ENCODE assay signal across 16 cellular contexts in the genomic region with DNA sequence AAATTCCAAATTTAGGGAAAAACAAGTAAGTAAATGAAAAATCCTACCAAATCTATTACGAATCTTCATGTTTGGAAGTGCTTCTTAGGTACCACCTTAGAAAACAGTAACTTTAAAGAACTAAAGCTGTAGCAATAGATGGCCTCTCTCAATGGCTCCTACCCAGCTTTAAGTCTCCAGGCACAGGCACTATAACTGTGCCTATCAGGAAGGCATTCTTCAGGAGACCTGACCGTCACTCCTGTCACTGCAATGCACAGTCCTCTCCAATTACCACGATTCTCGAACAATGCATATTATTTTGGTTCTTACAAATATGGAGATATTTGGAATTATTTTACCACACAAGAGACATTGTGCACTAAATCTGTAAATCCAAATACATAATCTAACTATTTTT. TPM values are rescaled to one million over a fixed set of nuclear protein-coding genes. Genes with fewer than 3 reads are reported as not detected.
"Had no signal": no experiment of that assay in that cellular context is flagged by ENCODE, and none has a peak within 500 bp of the region (broad histone marks: within the 10 kb centered on the region; RNA-seq: fewer than 3 reads in every experiment).

No MANE protein-coding gene starts in this region.

- H3K4me1 ChIP-seq: prostate gland, SJSA1 had no signal

- H3K4me1 Mint-ChIP-seq: activated CD8-positive, alpha-beta memory T cell treated with anti-CD3 and anti-CD28 coated beads, Interleukin-2, amount 10 ng/mL, durations not matched to agents 7 days and 5 days; activated naive CD8-positive, alpha-beta T cell treated with anti-CD3 and anti-CD28 coated beads for 36 hours had no signal

- H3K4me3 Mint-ChIP-seq: activated CD8-positive, alpha-beta memory T cell treated with anti-CD3 and anti-CD28 coated beads, Interleukin-2, amount 10 ng/mL, durations not matched to agents 7 days and 5 days; activated naive CD8-positive, alpha-beta T cell treated with anti-CD3 and anti-CD28 coated beads for 36 hours; activated T-cell treated with anti-CD3 and anti-CD28 coated beads, Interleukin-2, amount 50 U/mL, for 4 hours; natural killer cell treated with Interleukin-12 subunit alpha and Interleukin-12 subunit beta and Interleukin-15 and Interleukin-18, amount 100 ng/mL, for 72 hours had no signal

- DNase-seq: activated CD4-positive, alpha-beta T cell treated with anti-CD3 and anti-CD28 coated beads for 1 hour; activated CD4-positive, alpha-beta T cell treated with anti-CD3 and anti-CD28 coated beads, Interleukin-2, amount 50 U/mL, for 48 hours; activated CD8-positive, alpha-beta memory T cell treated with anti-CD3 and anti-CD28 coated beads, Interleukin-2, amount 10 ng/mL, durations not matched to agents 7 days and 5 days; activated gamma-delta T cell; activated naive CD8-positive, alpha-beta T cell treated with anti-CD3 and anti-CD28 coated beads for 36 hours; activated T-cell treated with anti-CD3 and anti-CD28 coated beads, Interleukin-2, amount 50 U/mL, for 4 hours; effector CD4-positive, alpha-beta T cell; mucosa of descending colon; occipital lobe; stimulated activated CD4-positive, alpha-beta T cell treated with anti-CD3 and anti-CD28 coated beads, Interleukin-15, amount 100 ng/mL, for 24 hours; stimulated activated CD4-positive, alpha-beta T cell treated with anti-CD3 and anti-CD28 coated beads, Interleukin-4, amount 100 ng/mL, for 24 hours; SW 1271; trophoblast cell had no signal

- H3K27ac Mint-ChIP-seq: activated CD8-positive, alpha-beta memory T cell treated with anti-CD3 and anti-CD28 coated beads, Interleukin-2, amount 10 ng/mL, durations not matched to agents 7 days and 5 days; activated naive CD8-positive, alpha-beta T cell treated with anti-CD3 and anti-CD28 coated beads for 36 hours; natural killer cell treated with Interleukin-12 subunit alpha and Interleukin-12 subunit beta and Interleukin-15 and Interleukin-18, amount 100 ng/mL, for 72 hours had no signal

- H3K36me3 Mint-ChIP-seq: activated CD8-positive, alpha-beta memory T cell treated with anti-CD3 and anti-CD28 coated beads, Interleukin-2, amount 10 ng/mL, durations not matched to agents 7 days and 5 days; activated naive CD8-positive, alpha-beta T cell treated with anti-CD3 and anti-CD28 coated beads for 36 hours; natural killer cell treated with Interleukin-12 subunit alpha and Interleukin-12 subunit beta and Interleukin-15 and Interleukin-18, amount 100 ng/mL, for 72 hours had no signal

- ATAC-seq: activated CD8-positive, alpha-beta memory T cell treated with anti-CD3 and anti-CD28 coated beads, Interleukin-2, amount 10 ng/mL, durations not matched to agents 7 days and 5 days; activated T-cell treated with anti-CD3 and anti-CD28 coated beads, Interleukin-2, amount 50 U/mL, for 4 hours; mucosa of descending colon; natural killer cell treated with Interleukin-12 subunit alpha and Interleukin-12 subunit beta and Interleukin-15 and Interleukin-18, amount 100 ng/mL, for 72 hours had no signal

- H3K9me3 Mint-ChIP-seq: activated naive CD8-positive, alpha-beta T cell treated with anti-CD3 and anti-CD28 coated beads for 36 hours; activated T-cell treated with anti-CD3 and anti-CD28 coated beads, Interleukin-2, amount 50 U/mL, for 4 hours had no signal

- H3K27me3 ChIP-seq: SJSA1 had no signal

- H3K36me3 ChIP-seq: prostate gland, SJSA1 had no signal

- H3K9me3 ChIP-seq: mucosa of descending colon, prostate gland, SJSA1 had no signal

- H3K27ac ChIP-seq: prostate gland, SJSA1 had no signal

- H3K4me3 ChIP-seq: mucosa of descending colon, prostate gland, SJSA1 had no signal

RNA-seq across cellular contexts. Expression of a gene that starts 12.9 kb away (rescaled TPM):
- total RNA-seq: activated CD8-positive, alpha-beta memory T cell treated with anti-CD3 and anti-CD28 coated beads, Interleukin-2, amount 10 ng/mL, durations not matched to agents 7 days and 5 days; activated naive CD8-positive, alpha-beta T cell treated with anti-CD3 and anti-CD28 coated beads for 36 hours; natural killer cell treated with Interleukin-12 subunit alpha and Interleukin-12 subunit beta and Interleukin-15 and Interleukin-18, amount 100 ng/mL, for 72 hours had no signal
